15 cellular contexts compared by ENCODE assay signal in genomic region chr19:2443116-2443784, GRCh38.
"Had no signal": no experiment of that assay in that cellular context is flagged by ENCODE, and none has a peak within 500 bp of the region (broad histone marks: within the 10 kb centered on the region; RNA-seq: fewer than 3 reads in every experiment).

No MANE protein-coding gene starts in this region.

- H3K9me3 ChIP-seq: heart left ventricle, neutrophil, suprapubic skin, thyroid gland, upper lobe of right lung had no signal

- ATAC-seq: effector memory CD8-positive, alpha-beta T cell; foreskin keratinocyte; heart left ventricle; left colon; naive thymus-derived CD4-positive, alpha-beta T cell; stimulated activated naive CD8-positive, alpha-beta T cell treated with anti-CD3 and anti-CD28 coated beads, Interleukin-15, Interleukin-2, amounts not matched to agents 100 U/mL and 50 U/mL, for 24 hours; upper lobe of right lung had no signal

- H3K4me1 ChIP-seq: foreskin keratinocyte, suprapubic skin, thyroid gland, upper lobe of right lung had no signal

- H3K27me3 ChIP-seq: foreskin keratinocyte, heart left ventricle, neutrophil, suprapubic skin, thyroid gland, upper lobe of right lung had no signal

- H3K27ac Mint-ChIP-seq: dendritic cell treated with granulocyte-macrophage colony-stimulating factor and Interleukin-4, amounts not matched to agents 40 ng/mL and 50 ng/mL, for 4 days; effector memory CD8-positive, alpha-beta T cell had no signal

- H3K36me3 ChIP-seq: thyroid gland, upper lobe of right lung had no signal

- H3K4me3 Mint-ChIP-seq: dendritic cell treated with granulocyte-macrophage colony-stimulating factor and Interleukin-4, amounts not matched to agents 40 ng/mL and 50 ng/mL, for 4 days; effector memory CD8-positive, alpha-beta T cell; naive thymus-derived CD4-positive, alpha-beta T cell had no signal

- H3K4me3 ChIP-seq: heart left ventricle, smooth muscle cell, suprapubic skin, thyroid gland, upper lobe of right lung had no signal

- H3K27me3 Mint-ChIP-seq: dendritic cell treated with granulocyte-macrophage colony-stimulating factor and Interleukin-4, amounts not matched to agents 40 ng/mL and 50 ng/mL, for 4 days; effector memory CD8-positive, alpha-beta T cell; naive thymus-derived CD4-positive, alpha-beta T cell had no signal

- H3K27ac ChIP-seq: foreskin keratinocyte, heart left ventricle, neutrophil, suprapubic skin, thyroid gland, upper lobe of right lung had no signal

- H3K9me3 Mint-ChIP-seq: dendritic cell treated with granulocyte-macrophage colony-stimulating factor and Interleukin-4, amounts not matched to agents 40 ng/mL and 50 ng/mL, for 4 days; effector memory CD8-positive, alpha-beta T cell; naive thymus-derived CD4-positive, alpha-beta T cell had no signal

- DNase-seq: cerebellar nuclear complex; effector memory CD8-positive, alpha-beta T cell; foreskin keratinocyte; hippocampal formation; left colon; naive thymus-derived CD4-positive, alpha-beta T cell; stimulated activated CD4-positive, alpha-beta T cell treated with anti-CD3 and anti-CD28 coated beads, Interleukin-2, amount 100 ng/mL, for 48 hours; stimulated activated naive CD8-positive, alpha-beta T cell treated with anti-CD3 and anti-CD28 coated beads, Interleukin-15, Interleukin-2, amounts not matched to agents 100 U/mL and 50 U/mL, for 24 hours; thyroid gland; upper lobe of right lung had no signal

- H3K4me2 ChIP-seq: smooth muscle cell had no signal
